ENCODE assay signal across 2 cellular contexts in genomic region chr18:74493689-74494088, GRCh38.
TF ChIP-seq lines count a peak whose summit lies in the region.

No MANE protein-coding gene starts in this region.

TF ChIP-seq in GM12878, 131 proteins besides CTCF, POLR2A, EP300 and RAD21:
- TF ChIP-seq YY1 (IDR thresholded peaks at IDR 0.05; ENCODE audit: low read depth, low read length): 0 out of 2 replicates have a peak, but pooled peaks have one; percentile 26
- TF ChIP-seq, protein P1, sequence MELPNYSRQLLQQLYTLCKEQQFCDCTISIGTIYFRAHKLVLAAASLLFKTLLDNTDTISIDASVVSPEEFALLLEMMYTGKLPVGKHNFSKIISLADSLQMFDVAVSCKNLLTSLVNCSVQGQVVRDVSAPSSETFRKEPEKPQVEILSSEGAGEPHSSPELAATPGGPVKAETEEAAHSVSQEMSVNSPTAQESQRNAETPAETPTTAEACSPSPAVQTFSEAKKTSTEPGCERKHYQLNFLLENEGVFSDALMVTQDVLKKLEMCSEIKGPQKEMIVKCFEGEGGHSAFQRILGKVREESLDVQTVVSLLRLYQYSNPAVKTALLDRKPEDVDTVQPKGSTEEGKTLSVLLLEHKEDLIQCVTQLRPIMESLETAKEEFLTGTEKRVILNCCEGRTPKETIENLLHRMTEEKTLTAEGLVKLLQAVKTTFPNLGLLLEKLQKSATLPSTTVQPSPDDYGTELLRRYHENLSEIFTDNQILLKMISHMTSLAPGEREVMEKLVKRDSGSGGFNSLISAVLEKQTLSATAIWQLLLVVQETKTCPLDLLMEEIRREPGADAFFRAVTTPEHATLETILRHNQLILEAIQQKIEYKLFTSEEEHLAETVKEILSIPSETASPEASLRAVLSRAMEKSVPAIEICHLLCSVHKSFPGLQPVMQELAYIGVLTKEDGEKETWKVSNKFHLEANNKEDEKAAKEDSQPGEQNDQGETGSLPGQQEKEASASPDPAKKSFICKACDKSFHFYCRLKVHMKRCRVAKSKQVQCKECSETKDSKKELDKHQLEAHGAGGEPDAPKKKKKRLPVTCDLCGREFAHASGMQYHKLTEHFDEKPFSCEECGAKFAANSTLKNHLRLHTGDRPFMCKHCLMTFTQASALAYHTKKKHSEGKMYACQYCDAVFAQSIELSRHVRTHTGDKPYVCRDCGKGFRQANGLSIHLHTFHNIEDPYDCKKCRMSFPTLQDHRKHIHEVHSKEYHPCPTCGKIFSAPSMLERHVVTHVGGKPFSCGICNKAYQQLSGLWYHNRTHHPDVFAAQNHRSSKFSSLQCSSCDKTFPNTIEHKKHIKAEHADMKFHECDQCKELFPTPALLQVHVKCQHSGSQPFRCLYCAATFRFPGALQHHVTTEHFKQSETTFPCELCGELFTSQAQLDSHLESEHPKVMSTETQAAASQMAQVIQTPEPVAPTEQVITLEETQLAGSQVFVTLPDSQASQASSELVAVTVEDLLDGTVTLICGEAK (IDR thresholded peaks at IDR 0.05; ENCODE audit: borderline replicate concordance): no peak
- no peak for TF ChIP-seq NR2C1 (IDR thresholded peaks at IDR 0.05)
- no peak for TF ChIP-seq RUNX3 (IDR thresholded peaks at IDR 0.05; ENCODE audit: low read length)
- TF ChIP-seq, protein P2, sequence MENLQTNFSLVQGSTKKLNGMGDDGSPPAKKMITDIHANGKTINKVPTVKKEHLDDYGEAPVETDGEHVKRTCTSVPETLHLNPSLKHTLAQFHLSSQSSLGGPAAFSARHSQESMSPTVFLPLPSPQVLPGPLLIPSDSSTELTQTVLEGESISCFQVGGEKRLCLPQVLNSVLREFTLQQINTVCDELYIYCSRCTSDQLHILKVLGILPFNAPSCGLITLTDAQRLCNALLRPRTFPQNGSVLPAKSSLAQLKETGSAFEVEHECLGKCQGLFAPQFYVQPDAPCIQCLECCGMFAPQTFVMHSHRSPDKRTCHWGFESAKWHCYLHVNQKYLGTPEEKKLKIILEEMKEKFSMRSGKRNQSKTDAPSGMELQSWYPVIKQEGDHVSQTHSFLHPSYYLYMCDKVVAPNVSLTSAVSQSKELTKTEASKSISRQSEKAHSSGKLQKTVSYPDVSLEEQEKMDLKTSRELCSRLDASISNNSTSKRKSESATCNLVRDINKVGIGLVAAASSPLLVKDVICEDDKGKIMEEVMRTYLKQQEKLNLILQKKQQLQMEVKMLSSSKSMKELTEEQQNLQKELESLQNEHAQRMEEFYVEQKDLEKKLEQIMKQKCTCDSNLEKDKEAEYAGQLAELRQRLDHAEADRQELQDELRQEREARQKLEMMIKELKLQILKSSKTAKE (IDR thresholded peaks at IDR 0.05; ENCODE audit: low read depth, poor library complexity, severe bottlenecking): no peak
- TF ChIP-seq SMC3 (IDR thresholded peaks at IDR 0.05; ENCODE audit: borderline replicate concordance, low read length): peak; percentile 76; the same call in 1 of the 2 replicates
- TF ChIP-seq CBX5 (IDR thresholded peaks at IDR 0.05; ENCODE audit: low read depth): no peak
- TF ChIP-seq IKZF1 (conservative IDR thresholded peaks at IDR 0.05): no peak
- peak; percentile 40; the same call in 1 of the 3 replicates for TF ChIP-seq POU2F2 (IDR thresholded peaks at IDR 0.05; ENCODE audit: borderline replicate concordance, low read depth, low read length)

TF ChIP-seq in liver, 16 proteins besides CTCF, POLR2A, EP300 and RAD21:
- peak in 1 of 2 donors; percentile 13 for TF ChIP-seq HNF4A (conservative IDR thresholded peaks at IDR 0.05)
- TF ChIP-seq JUND (IDR thresholded peaks at IDR 0.05): no peak
- TF ChIP-seq, protein P3, sequence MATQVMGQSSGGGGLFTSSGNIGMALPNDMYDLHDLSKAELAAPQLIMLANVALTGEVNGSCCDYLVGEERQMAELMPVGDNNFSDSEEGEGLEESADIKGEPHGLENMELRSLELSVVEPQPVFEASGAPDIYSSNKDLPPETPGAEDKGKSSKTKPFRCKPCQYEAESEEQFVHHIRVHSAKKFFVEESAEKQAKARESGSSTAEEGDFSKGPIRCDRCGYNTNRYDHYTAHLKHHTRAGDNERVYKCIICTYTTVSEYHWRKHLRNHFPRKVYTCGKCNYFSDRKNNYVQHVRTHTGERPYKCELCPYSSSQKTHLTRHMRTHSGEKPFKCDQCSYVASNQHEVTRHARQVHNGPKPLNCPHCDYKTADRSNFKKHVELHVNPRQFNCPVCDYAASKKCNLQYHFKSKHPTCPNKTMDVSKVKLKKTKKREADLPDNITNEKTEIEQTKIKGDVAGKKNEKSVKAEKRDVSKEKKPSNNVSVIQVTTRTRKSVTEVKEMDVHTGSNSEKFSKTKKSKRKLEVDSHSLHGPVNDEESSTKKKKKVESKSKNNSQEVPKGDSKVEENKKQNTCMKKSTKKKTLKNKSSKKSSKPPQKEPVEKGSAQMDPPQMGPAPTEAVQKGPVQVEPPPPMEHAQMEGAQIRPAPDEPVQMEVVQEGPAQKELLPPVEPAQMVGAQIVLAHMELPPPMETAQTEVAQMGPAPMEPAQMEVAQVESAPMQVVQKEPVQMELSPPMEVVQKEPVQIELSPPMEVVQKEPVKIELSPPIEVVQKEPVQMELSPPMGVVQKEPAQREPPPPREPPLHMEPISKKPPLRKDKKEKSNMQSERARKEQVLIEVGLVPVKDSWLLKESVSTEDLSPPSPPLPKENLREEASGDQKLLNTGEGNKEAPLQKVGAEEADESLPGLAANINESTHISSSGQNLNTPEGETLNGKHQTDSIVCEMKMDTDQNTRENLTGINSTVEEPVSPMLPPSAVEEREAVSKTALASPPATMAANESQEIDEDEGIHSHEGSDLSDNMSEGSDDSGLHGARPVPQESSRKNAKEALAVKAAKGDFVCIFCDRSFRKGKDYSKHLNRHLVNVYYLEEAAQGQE (IDR thresholded peaks at IDR 0.05): no peak
